Comparison of ENCODE assay signal across 19 cellular contexts in the genomic region with DNA sequence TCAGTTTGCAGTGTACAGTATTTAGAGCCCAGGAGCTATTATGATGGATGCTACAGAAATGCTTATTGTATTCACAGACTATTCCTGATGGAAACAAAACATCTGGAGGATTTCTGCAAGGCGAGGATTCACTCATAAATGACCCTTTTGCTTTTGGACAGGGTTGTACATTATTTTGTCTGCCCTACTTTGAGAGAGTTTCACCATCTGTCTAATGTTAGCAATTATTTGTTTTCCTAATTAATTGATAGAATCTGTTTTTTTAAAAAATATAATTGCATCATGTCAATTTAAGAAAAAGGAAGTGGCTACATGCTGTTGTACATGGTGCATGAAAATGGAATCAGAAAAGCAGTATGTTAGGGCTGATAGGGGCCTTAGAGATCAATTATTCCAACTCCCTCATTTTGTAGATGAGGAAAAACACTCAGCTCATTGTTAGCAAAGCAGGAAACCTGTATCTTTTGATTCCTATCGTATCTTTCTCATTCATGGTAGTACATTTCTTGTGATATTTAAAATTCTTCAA.
DNase-seq lines count a peak whose midpoint lies in the region; ATAC-seq, FAIRE-seq and TF ChIP-seq lines count a peak whose summit lies in the region.
"Had no signal": no experiment of that assay in that cellular context is flagged by ENCODE, and none has a peak within 500 bp of the region (broad histone marks: within the 10 kb centered on the region; RNA-seq: fewer than 3 reads in every experiment).

No MANE protein-coding gene starts in this region.

- H3K79me2 ChIP-seq in SK-N-SH (ENCODE audit: insufficient read depth), result no peaks in the 10 kb centered on the region

- H2AFZ ChIP-seq in SK-N-SH (ENCODE audit: low read depth), result no peak overlapping the region; the same call in 1 of the 2 replicates
- no peak overlapping the region for H2AFZ ChIP-seq in mesenchymal stem cell (ENCODE audit: low read depth, low read length)

- H3K4me1 ChIP-seq in SK-N-SH (ENCODE audit: control insufficient read depth in 1 of 2, insufficient read depth in 2 of 2, low read depth in 1 of 2, low read length in 1 of 2), result peaks cover 0 to 2% of the 10 kb centered on the region in 2 experiments; a peak in 2 of 4 replicates
- no peaks in the 10 kb centered on the region for H3K4me1 ChIP-seq in mesenchymal stem cell (ENCODE audit: control insufficient read depth, insufficient read depth, low read depth, low read length)
- H3K4me1 ChIP-seq in pancreas, result no peaks in the 10 kb centered on the region

- H3K4me2 ChIP-seq in SK-N-SH (no peak overlapping the region), mesenchymal stem cell (ENCODE audit: low read length, poor library complexity, severe bottlenecking) (no peak overlapping the region)

- no peak overlapping the region for H3K4me3 Mint-ChIP-seq in CD4-positive, alpha-beta T cell
- H3K4me3 Mint-ChIP-seq: CD8-positive, alpha-beta memory T cell had no signal

- no peak overlapping the region for H2AK5ac ChIP-seq in mesenchymal stem cell (ENCODE audit: low read length, severe bottlenecking)

- TF ChIP-seq CTCF in SK-N-SH (IDR thresholded peaks at IDR 0.05) (no peak), pancreas (IDR thresholded peaks at IDR 0.05) (no peak)
- no peak for TF ChIP-seq CTCF in CD4-positive, alpha-beta T cell (IDR thresholded peaks at IDR 0.05)

- H3K14ac ChIP-seq in mesenchymal stem cell (ENCODE audit: low read length in 2 of 2), result no peak overlapping the region

- TF ChIP-seq EP300 in SK-N-SH (IDR thresholded peaks at IDR 0.05; ENCODE audit: borderline replicate concordance in 1 of 2, low read depth in 1 of 2, low read length in 1 of 2), result peak in 1 of 2 experiments; percentile 26; a peak in 1 of 4 replicates

- no peaks in the 10 kb centered on the region for H3K9me2 ChIP-seq in SK-N-SH

- no peaks in the 10 kb centered on the region for H4K20me1 ChIP-seq in SK-N-SH (ENCODE audit: insufficient read depth)

- H3K36me3 ChIP-seq in SK-N-SH (replicated peaks in 1 of 2; ENCODE audit: control insufficient read depth in 1 of 2, insufficient read depth in 2 of 2, low read length in 1 of 2) (no peaks in the 10 kb centered on the region), mesenchymal stem cell (ENCODE audit: control insufficient read depth in 1 of 2, insufficient read depth in 2 of 2, low read depth in 1 of 2, low read length in 2 of 2) (no peaks in the 10 kb centered on the region), pancreas (no peaks in the 10 kb centered on the region)

- no peak overlapping the region for H4K8ac ChIP-seq in mesenchymal stem cell (ENCODE audit: low read length)

- intact Hi-C loops in pancreas (cut with DNase I), result no loop called here
- intact Hi-C loops in CD4-positive, alpha-beta T cell (cut with DNase I, micrococcal nuclease), result no loop called here

- no peak overlapping the region for H3K23ac ChIP-seq in mesenchymal stem cell (ENCODE audit: low read length in 2 of 2)

- H3K36me3 Mint-ChIP-seq in CD4-positive, alpha-beta T cell (ENCODE audit: low read depth), result no peaks in the 10 kb centered on the region
- H3K36me3 Mint-ChIP-seq: CD8-positive, alpha-beta memory T cell had no signal

- no peak overlapping the region for H3K4ac ChIP-seq in mesenchymal stem cell (ENCODE audit: low read depth in 1 of 2, low read length in 2 of 2)

- WGBS in SK-N-SH (ENCODE audit: low lambda C conversion rate), result 57% methylated on average over 2 of the region's 2 CpGs
- WGBS in mesenchymal stem cell, result no CpG with 5 or more reads among the region's 2 CpGs
- 45 to 61% methylated on average over 2 of the region's 2 CpGs for WGBS in pancreas, 2 donors

- no peak overlapping the region for H2BK5ac ChIP-seq in mesenchymal stem cell (ENCODE audit: low read depth, low read length, poor library complexity, severe bottlenecking)

- ATAC-seq in pancreas, result no peak
- no peak for ATAC-seq in CD4-positive, alpha-beta T cell (ENCODE audit: poor library complexity)
- ATAC-seq in HG02763 (IDR thresholded peaks at IDR 0.05; ENCODE audit: unreplicated experiment), result no peak
- ATAC-seq: Right ventricle myocardium inferior had no signal

- H3K27ac ChIP-seq in SK-N-SH (ENCODE audit: low read depth in 2 of 2, low read length in 1 of 2) (peak overlapping the region in 1 of 2 experiments; percentile 35; a peak in 2 of 4 replicates), mesenchymal stem cell (ENCODE audit: low read length, poor library complexity, severe bottlenecking) (no peak overlapping the region), pancreas (no peak overlapping the region)
- H3K27ac ChIP-seq in CD4-positive, alpha-beta T cell (ENCODE audit: low read depth, low read length), result no peak overlapping the region
- H3K27ac ChIP-seq: 22Rv1 had no signal

- H3K4me3 ChIP-seq in SK-N-SH (ENCODE audit: low read depth in 2 of 2, low read length in 1 of 2) (no peak overlapping the region), mesenchymal stem cell (ENCODE audit: insufficient read depth in 1 of 2, low read depth in 1 of 2, low read length in 2 of 2) (no peak overlapping the region), pancreas (no peak overlapping the region)

- H3F3A ChIP-seq in SK-N-SH (replicated peaks; ENCODE audit: insufficient read depth), result no peaks in the 10 kb centered on the region

- no peak overlapping the region for H2BK120ac ChIP-seq in mesenchymal stem cell (ENCODE audit: low read depth, low read length)

- H2BK12ac ChIP-seq in mesenchymal stem cell (ENCODE audit: low read length in 2 of 2), result no peak overlapping the region

- H3K4me1 Mint-ChIP-seq in CD4-positive, alpha-beta T cell (ENCODE audit: low read depth), result no peaks in the 10 kb centered on the region
- H3K4me1 Mint-ChIP-seq: CD8-positive, alpha-beta memory T cell had no signal

- H3K9ac ChIP-seq in SK-N-SH (no peak overlapping the region), mesenchymal stem cell (ENCODE audit: low read length) (peak overlapping the region; percentile 37)

- no peak for FAIRE-seq in pancreas (lab: Jason Lieb, UNC)

- no peaks in the 10 kb centered on the region for H3K27me3 ChIP-seq in SK-N-SH (ENCODE audit: insufficient read depth)
- H3K27me3 ChIP-seq in mesenchymal stem cell (ENCODE audit: control insufficient read depth in 1 of 2, insufficient read depth in 1 of 2, low read length in 2 of 2), result no peaks in the 10 kb centered on the region
- no peaks in the 10 kb centered on the region for H3K27me3 ChIP-seq in pancreas
- H3K27me3 ChIP-seq in CD4-positive, alpha-beta T cell (ENCODE audit: control insufficient read depth, insufficient read depth, low read length), result peaks cover 5% of the 10 kb centered on the region

- H3K9me3 ChIP-seq in SK-N-SH (no peaks in the 10 kb centered on the region), mesenchymal stem cell (ENCODE audit: control insufficient read depth, low read length) (no peaks in the 10 kb centered on the region), pancreas (no peaks in the 10 kb centered on the region)
- no peaks in the 10 kb centered on the region for H3K9me3 ChIP-seq in CD4-positive, alpha-beta T cell (ENCODE audit: control insufficient read depth, low read length)

- no peak for TF ChIP-seq RAD21 in SK-N-SH (IDR thresholded peaks at IDR 0.05; ENCODE audit: low read length)

- H4K91ac ChIP-seq in mesenchymal stem cell (ENCODE audit: low read length), result no peak overlapping the region

- H2BK15ac ChIP-seq in mesenchymal stem cell (ENCODE audit: low read depth, poor library complexity, severe bottlenecking), result no peak overlapping the region

- CTCF ChIA-PET in SK-N-SH (lab: Yijun Ruan, JAX), result interaction anchor here (0.8 kb wide), 1 partner anchor 11 kb away, joined by 4 read pairs; no protein-coding TSS in a partner anchor
- CTCF ChIA-PET in CD4-positive, alpha-beta T cell (lab: Charles Lee), result no interaction called here

- H3K18ac ChIP-seq in mesenchymal stem cell (ENCODE audit: low read depth in 1 of 2, low read length in 2 of 2), result no peak overlapping the region

- DNase-seq in NOMO-1 treated with DMSO at 0.1 percent for 48 hours (lab: John Stamatoyannopoulos, UW; ENCODE audit: unreplicated experiment) (peak; percentile 0), NOMO-1 treated with dmso at 0.1 percent for 144 hours (lab: John Stamatoyannopoulos, UW; ENCODE audit: unreplicated experiment) (no peak), SK-N-SH (no peak), mesenchymal stem cell (no peak), pancreas (no peak), GM03348 (ENCODE audit: low spot score) (no peak)
- DNase-seq in CD4-positive, alpha-beta T cell, result no peak
- DNase-seq: ACHN; CD8-positive, alpha-beta memory T cell; GDM1; MM.1S; NCI-H1048; NCI-H1417 treated with DMSO at 0.1 percent for 48 hours; NCI-H187 treated with DMSO at 0.1 percent for 48 hours; NCI-H510A; NCI-H748 treated with DMSO at 0.1 percent for 48 hours had no signal

- H3K9me3 Mint-ChIP-seq in CD4-positive, alpha-beta T cell, result peaks cover 3% of the 10 kb centered on the region

- POLR2A ChIA-PET in SK-N-SH (lab: Yijun Ruan, JAX), result no interaction called here
- POLR2A ChIA-PET in CD4-positive, alpha-beta T cell (lab: Charles Lee), result no interaction called here

- no peaks in the 10 kb centered on the region for H3K27me3 Mint-ChIP-seq in CD4-positive, alpha-beta T cell

- no peaks in the 10 kb centered on the region for H3K79me1 ChIP-seq in mesenchymal stem cell (replicated peaks; ENCODE audit: low read length, poor library complexity, severe bottlenecking)

- H3K27ac Mint-ChIP-seq in CD4-positive, alpha-beta T cell, result no peak overlapping the region
- H3K27ac Mint-ChIP-seq: CD8-positive, alpha-beta memory T cell had no signal

TF ChIP-seq in SK-N-SH, 30 proteins besides CTCF, POLR2A, EP300 and RAD21:
- TF ChIP-seq, protein P1, sequence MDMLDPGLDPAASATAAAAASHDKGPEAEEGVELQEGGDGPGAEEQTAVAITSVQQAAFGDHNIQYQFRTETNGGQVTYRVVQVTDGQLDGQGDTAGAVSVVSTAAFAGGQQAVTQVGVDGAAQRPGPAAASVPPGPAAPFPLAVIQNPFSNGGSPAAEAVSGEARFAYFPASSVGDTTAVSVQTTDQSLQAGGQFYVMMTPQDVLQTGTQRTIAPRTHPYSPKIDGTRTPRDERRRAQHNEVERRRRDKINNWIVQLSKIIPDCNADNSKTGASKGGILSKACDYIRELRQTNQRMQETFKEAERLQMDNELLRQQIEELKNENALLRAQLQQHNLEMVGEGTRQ (IDR thresholded peaks at IDR 0.05; ENCODE audit: borderline replicate concordance, low read depth, low read length), result no peak
- no peak for TF ChIP-seq GABPA (IDR thresholded peaks at IDR 0.05; ENCODE audit: low read depth)
- TF ChIP-seq JUND (IDR thresholded peaks at IDR 0.05), result no peak
- no peak for TF ChIP-seq TEAD4 (IDR thresholded peaks at IDR 0.05; ENCODE audit: borderline replicate concordance, insufficient read depth)
- peak; percentile 17 for TF ChIP-seq CHD2 (IDR thresholded peaks at IDR 0.05; ENCODE audit: low read length, partially characterized antibody)
- TF ChIP-seq NRF1 (IDR thresholded peaks at IDR 0.05; ENCODE audit: low read depth, low read length), result no peak
- TF ChIP-seq TAF1 (IDR thresholded peaks at IDR 0.05; ENCODE audit: borderline replicate concordance, low read depth, low read length), result no peak
- TF ChIP-seq RFX5 (IDR thresholded peaks at IDR 0.05; ENCODE audit: low read length), result no peak
